15 cellular contexts compared by ENCODE assay signal in genomic region chr13:39040206-39040605, GRCh38. TPM values are rescaled to one million over a fixed set of nuclear protein-coding genes. Genes with fewer than 3 reads are reported as not detected.
DNase-seq lines count a peak whose midpoint lies in the region; ATAC-seq and TF ChIP-seq lines count a peak whose summit lies in the region.
"Had no signal": no experiment of that assay in that cellular context is flagged by ENCODE, and none has a peak within 500 bp of the region (broad histone marks: within the 10 kb centered on the region; RNA-seq: fewer than 3 reads in every experiment).

No MANE protein-coding gene starts in this region.

- intact Hi-C loops in A673 (cut with micrococcal nuclease; ENCODE audit: unreplicated experiment) (no loop called here), lower lobe of right lung (cut with DNase I) (no loop called here)

- H3K36me3 ChIP-seq in A673 (ENCODE audit: insufficient read depth, low read length, poor library complexity, severe bottlenecking), result no peaks in the 10 kb centered on the region
- H3K36me3 ChIP-seq in DOHH2 (ENCODE audit: control insufficient read depth, low read length), result peaks cover 25% of the 10 kb centered on the region
- peaks cover 3% of the 10 kb centered on the region for H3K36me3 ChIP-seq in lower lobe of right lung

- peaks cover 33% of the 10 kb centered on the region for H3K36me3 Mint-ChIP-seq in activated T-helper 17 cell treated with anti-CD3 and anti-CD28 coated beads, Interleukin-2, amount 50 U/mL, for 72 hours (ENCODE audit: low read depth)

- TF ChIP-seq CTCF in A673 (conservative IDR thresholded peaks at IDR 0.05; ENCODE audit: low read depth, low read length), result no peak
- no peak for TF ChIP-seq CTCF in DOHH2 (IDR thresholded peaks at IDR 0.05; ENCODE audit: low read depth, low read length, poor library complexity, severe bottlenecking)
- TF ChIP-seq CTCF in lower lobe of right lung (IDR thresholded peaks at IDR 0.05), result no peak
- no peak for TF ChIP-seq CTCF in foreskin fibroblast (IDR thresholded peaks at IDR 0.05; ENCODE audit: low read depth, low read length)

- H3K27ac ChIP-seq in A673 (ENCODE audit: low read depth, low read length, poor library complexity, severe bottlenecking), result no peak overlapping the region
- H3K27ac ChIP-seq in DOHH2 (ENCODE audit: low read depth, low read length), result no peak overlapping the region
- H3K27ac ChIP-seq in lower lobe of right lung, result no peak overlapping the region
- H3K27ac ChIP-seq: C4-2B had no signal

- CTCF ChIA-PET in A673 (lab: Charles Lee), result no interaction called here

- no peaks in the 10 kb centered on the region for H3K9me2 ChIP-seq in DOHH2 (replicated peaks; ENCODE audit: control insufficient read depth, low read length)

- no peak for ATAC-seq in activated T-helper 17 cell treated with anti-CD3 and anti-CD28 coated beads, Interleukin-2, amount 50 U/mL, for 72 hours (replicated peaks)
- ATAC-seq in lower lobe of right lung, result no peak
- ATAC-seq in GM19455 (IDR thresholded peaks at IDR 0.05; ENCODE audit: unreplicated experiment), result no peak
- no peak for ATAC-seq in GM18867 (IDR thresholded peaks at IDR 0.05; ENCODE audit: unreplicated experiment)
- ATAC-seq: heart left ventricle, left ventricle myocardium superior had no signal

- DNase-seq in A673 (ENCODE audit: low spot score) (no peak), lower lobe of right lung (no peak), foreskin fibroblast (no peak), HT-29 (ENCODE audit: low spot score) (no peak)
- DNase-seq: amygdala, heart left ventricle, KBM-7, left ventricle myocardium superior, retina had no signal

- H3K4me3 Mint-ChIP-seq in activated T-helper 17 cell treated with anti-CD3 and anti-CD28 coated beads, Interleukin-2, amount 50 U/mL, for 72 hours, result peak overlapping the region; percentile 94

- H4K20me1 ChIP-seq in DOHH2 (ENCODE audit: control insufficient read depth, insufficient read depth, low read depth, low read length), result no peaks in the 10 kb centered on the region

- H3K9me3 ChIP-seq in A673 (ENCODE audit: low read depth, low read length, poor library complexity, severe bottlenecking) (no peaks in the 10 kb centered on the region), DOHH2 (ENCODE audit: control insufficient read depth, insufficient read depth, low read length) (no peaks in the 10 kb centered on the region), lower lobe of right lung (no peaks in the 10 kb centered on the region)
- H3K9me3 ChIP-seq: heart left ventricle, tibial nerve had no signal

- H3F3A ChIP-seq in DOHH2 (ENCODE audit: control insufficient read depth, insufficient read depth), result 0 out of 2 replicates have a peak, but pooled peaks cover 3% of the 10 kb centered on the region

- H3K4me2 ChIP-seq in DOHH2 (ENCODE audit: low read length), result peak overlapping the region; percentile 6; the same call in 1 of the 2 replicates

- H3K27ac Mint-ChIP-seq in activated T-helper 17 cell treated with anti-CD3 and anti-CD28 coated beads, Interleukin-2, amount 50 U/mL, for 72 hours, result no peak overlapping the region

- H3K27me3 Mint-ChIP-seq in activated T-helper 17 cell treated with anti-CD3 and anti-CD28 coated beads, Interleukin-2, amount 50 U/mL, for 72 hours, result no peaks in the 10 kb centered on the region

- H3K27me3 ChIP-seq in A673 (replicated peaks; ENCODE audit: insufficient read depth, low read depth, low read length, poor library complexity) (no peaks in the 10 kb centered on the region), DOHH2 (ENCODE audit: control insufficient read depth, low read length) (no peaks in the 10 kb centered on the region), lower lobe of right lung (ENCODE audit: low read depth) (no peaks in the 10 kb centered on the region)
- H3K27me3 ChIP-seq: heart left ventricle, tibial nerve had no signal

- BruUV-seq in A673 (replicated peaks; lab: Mats Ljungman, UMichigan), result no TSS peak

- H3K9me3 Mint-ChIP-seq in activated T-helper 17 cell treated with anti-CD3 and anti-CD28 coated beads, Interleukin-2, amount 50 U/mL, for 72 hours, result no peaks in the 10 kb centered on the region

- peaks cover 50% of the 10 kb centered on the region for H3K79me2 ChIP-seq in DOHH2 (ENCODE audit: control insufficient read depth, low read length)

- peaks cover 9% of the 10 kb centered on the region for H3K4me1 Mint-ChIP-seq in activated T-helper 17 cell treated with anti-CD3 and anti-CD28 coated beads, Interleukin-2, amount 50 U/mL, for 72 hours

- H3K4me3 ChIP-seq in A673 (ENCODE audit: low read depth, low read length, poor library complexity, severe bottlenecking) (peak overlapping the region; percentile 1), DOHH2 (ENCODE audit: low read length) (no peak overlapping the region), lower lobe of right lung (peak overlapping the region; percentile 94), foreskin fibroblast (ENCODE audit: low read depth in 1 of 2, low read length in 2 of 2) (no peak overlapping the region)

- POLR2A ChIA-PET in A673 (lab: Charles Lee; ENCODE audit: low non-redundant PET), result no interaction called here

- H3K4me1 ChIP-seq in A673 (ENCODE audit: insufficient read depth, low read length, poor library complexity, severe bottlenecking), result peaks cover 15% of the 10 kb centered on the region
- peaks cover 19% of the 10 kb centered on the region for H3K4me1 ChIP-seq in DOHH2 (ENCODE audit: control insufficient read depth, low read length)
- peaks cover 36% of the 10 kb centered on the region for H3K4me1 ChIP-seq in lower lobe of right lung

RNA-seq across cellular contexts. Expression of gene NHLRC3, which starts 1.9 kb away (rescaled TPM):
- total RNA-seq in A673 (2021) (12.3 and 17.4 TPM in 2 replicates), lower lobe of right lung (35.4 TPM)
- 10 to 100 TPM; 11.8 to 15.1 TPM for total RNA-seq in activated T-helper 17 cell treated with anti-CD3 and anti-CD28 coated beads, Interleukin-2, amount 50 U/mL, for 72 hours
- total RNA-seq in HT-29 (2014; rRNA removed; shearing (Covaris generic)), result 11.3 and 13.3 TPM in 2 replicates

RNA-seq across cellular contexts. Expression of gene PROSER1, which starts 2.3 kb away (rescaled TPM):
- total RNA-seq in A673 (2021), result 58.5 and 58.7 TPM in 2 replicates
- total RNA-seq in activated T-helper 17 cell treated with anti-CD3 and anti-CD28 coated beads, Interleukin-2, amount 50 U/mL, for 72 hours, result 10 to 100 TPM; 44.7 to 72.3 TPM
- 35.6 TPM for total RNA-seq in lower lobe of right lung
- 29.7 and 34.4 TPM in 2 replicates for total RNA-seq in HT-29 (2014; rRNA removed; shearing (Covaris generic))

RNA-seq across cellular contexts. Expression of gene STOML3, which starts 49.6 kb away (rescaled TPM):
- total RNA-seq in A673 (2021), result not detected in 2 replicates
- total RNA-seq in activated T-helper 17 cell treated with anti-CD3 and anti-CD28 coated beads, Interleukin-2, amount 50 U/mL, for 72 hours, result not detected
- 2.7 TPM for total RNA-seq in lower lobe of right lung
- total RNA-seq in HT-29 (2014; rRNA removed; shearing (Covaris generic)), result not detected in 2 replicates
- total RNA-seq: heart left ventricle, left ventricle myocardium superior, tibial nerve had no signal

Comparison
In these comparisons a context has a peak if more than half of its experiments do, and no peak if none do; other contexts are left out.
1. H3K4me3 ChIP-seq: peak in A673 (single experiment) and lower lobe of right lung (single experiment); none in DOHH2 (single experiment) and foreskin fibroblast (0 of 2).